In the genomic region with DNA sequence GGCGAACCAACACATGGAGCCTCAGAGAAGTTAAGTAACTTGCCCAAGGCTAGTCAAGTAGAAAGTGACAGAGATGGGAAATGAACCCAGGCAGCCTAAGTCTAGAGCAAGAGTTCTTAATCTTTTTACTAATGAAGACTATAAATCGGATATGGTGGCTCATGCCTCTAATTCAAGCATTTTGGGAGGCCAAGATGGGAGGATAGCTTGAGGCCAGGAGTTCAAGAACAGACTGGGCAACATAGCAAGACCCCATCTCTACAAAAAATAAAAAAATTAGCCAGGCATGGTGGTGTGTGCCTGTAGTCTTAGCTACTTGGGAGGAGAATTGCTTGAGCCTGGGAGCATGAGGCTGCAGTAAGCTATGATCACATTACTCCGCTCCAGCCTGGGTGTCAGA, we compare ENCODE assay signal across 10 cellular contexts. TPM values are rescaled to one million over a fixed set of nuclear protein-coding genes. Genes with fewer than 3 reads are reported as not detected.
"Had no signal": no experiment of that assay in that cellular context is flagged by ENCODE, and none has a peak within 500 bp of the region (broad histone marks: within the 10 kb centered on the region; RNA-seq: fewer than 3 reads in every experiment).

No MANE protein-coding gene starts in this region.

- H3K4me1 Mint-ChIP-seq: IgD-negative memory B cell had no signal

- H3K27ac Mint-ChIP-seq: IgD-negative memory B cell had no signal

- H3K4me3 Mint-ChIP-seq: IgD-negative memory B cell had no signal

- DNase-seq: IMR-90, KBM-7, KG1 had no signal

- H3K4me3 ChIP-seq: K562 had no signal

- H3K36me3 Mint-ChIP-seq: IgD-negative memory B cell had no signal

- ATAC-seq: HepG2 had no signal

- H3K27ac ChIP-seq: HL-60, KMS-11 had no signal

RNA-seq across cellular contexts. Expression of a gene that starts 10.7 kb away (rescaled TPM):
- total RNA-seq: HepG2, HT-29, HT1080, IMR-90, K562 had no signal
